Comparison of ENCODE assay signal across 23 cellular contexts in genomic region chr11:111393585-111393984, GRCh38. TPM values are rescaled to one million over a fixed set of nuclear protein-coding genes. Genes with fewer than 3 reads are reported as not detected.
"Had no signal": no experiment of that assay in that cellular context is flagged by ENCODE, and none has a peak within 500 bp of the region (broad histone marks: within the 10 kb centered on the region; RNA-seq: fewer than 3 reads in every experiment).

No MANE protein-coding gene starts in this region.

- H3K9me3 ChIP-seq: left ventricle myocardium inferior, prostate gland, spleen had no signal

- H3K27me3 Mint-ChIP-seq: naive thymus-derived CD4-positive, alpha-beta T cell had no signal

- H3K79me2 ChIP-seq: hepatocyte, parathyroid adenoma had no signal

- H3K9ac ChIP-seq: parathyroid adenoma had no signal

- H3K36me3 ChIP-seq: left ventricle myocardium inferior, prostate gland, spleen had no signal

- H3K27ac ChIP-seq: dorsolateral prefrontal cortex, hepatocyte, left ventricle myocardium inferior, parathyroid adenoma, prostate gland, spleen had no signal

- FAIRE-seq: kidney had no signal

- H3K4me3 ChIP-seq: dorsolateral prefrontal cortex, hepatocyte, left ventricle myocardium inferior, lung, prostate gland, spleen had no signal

- H3K9me3 Mint-ChIP-seq: naive thymus-derived CD4-positive, alpha-beta T cell; nephron progenitor cell had no signal

- H3K36me3 Mint-ChIP-seq: naive thymus-derived CD4-positive, alpha-beta T cell had no signal

- ATAC-seq: left cardiac atrium; naive thymus-derived CD4-positive, alpha-beta T cell; sciatic nerve had no signal

- H3K4me2 ChIP-seq: hepatocyte had no signal

- H3K4me1 ChIP-seq: left ventricle myocardium inferior, parathyroid adenoma, prostate gland had no signal

- H3K4me3 Mint-ChIP-seq: naive thymus-derived CD4-positive, alpha-beta T cell; nephron progenitor cell had no signal

- H2AFZ ChIP-seq: hepatocyte, parathyroid adenoma had no signal

- H3K27ac Mint-ChIP-seq: nephron progenitor cell had no signal

- DNase-seq: cortex of kidney; dorsolateral prefrontal cortex; effector CD8-positive, alpha-beta T cell; foreskin melanocyte; head of caudate nucleus; kidney; left cardiac atrium; left ventricle myocardium inferior; mesendoderm; naive thymus-derived CD4-positive, alpha-beta T cell; nephron progenitor cell; spleen; stimulated activated CD4-positive, alpha-beta T cell treated with anti-CD3 and anti-CD28 coated beads, Interleukin-15, amount 100 ng/mL, for 24 hours; stimulated activated CD4-positive, alpha-beta T cell treated with anti-CD3 and anti-CD28 coated beads, Interleukin-1b, Interleukin-23, amount 100 ng/mL, for 48 hours; stimulated activated CD4-positive, alpha-beta T cell treated with anti-CD3 and anti-CD28 coated beads, Interleukin-4, amount 100 ng/mL, for 4 hours; stimulated activated naive CD4-positive, alpha-beta T cell treated with Interleukin-2 at 50 U/mL for 16 hours had no signal

- H3K27me3 ChIP-seq: dorsolateral prefrontal cortex, hepatocyte, spleen had no signal

RNA-seq across cellular contexts. Expression of gene POU2AF1, which starts 14.5 kb away (rescaled TPM):
- total RNA-seq: renal cortical epithelial cell, skeletal muscle tissue had no signal
